1 cellular context compared by ENCODE assay signal in the genomic region with DNA sequence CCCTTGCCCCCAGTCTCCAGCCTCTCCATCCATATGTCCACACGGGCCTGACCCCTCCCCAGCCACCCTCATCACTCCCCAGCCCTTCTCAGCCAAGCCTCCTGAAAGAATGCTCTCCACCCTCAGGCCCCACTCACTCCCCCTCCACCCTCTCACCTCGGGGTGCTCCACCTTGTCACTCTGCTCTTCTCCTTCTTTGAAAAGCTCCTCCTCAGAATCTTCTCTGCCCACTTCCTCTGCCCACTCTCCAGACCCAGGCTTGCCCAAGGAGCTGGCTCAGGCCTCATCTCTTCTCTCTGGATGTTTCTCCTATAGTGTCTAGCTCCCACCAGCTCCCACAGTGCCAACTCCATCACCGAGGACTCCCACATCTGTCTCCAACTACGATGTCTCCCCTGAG.
TF ChIP-seq lines count a peak whose summit lies in the region.

No MANE protein-coding gene starts in this region.

TF ChIP-seq in HEK293, 187 proteins besides CTCF, POLR2A, EP300 and RAD21:
- TF ChIP-seq, protein P1, sequence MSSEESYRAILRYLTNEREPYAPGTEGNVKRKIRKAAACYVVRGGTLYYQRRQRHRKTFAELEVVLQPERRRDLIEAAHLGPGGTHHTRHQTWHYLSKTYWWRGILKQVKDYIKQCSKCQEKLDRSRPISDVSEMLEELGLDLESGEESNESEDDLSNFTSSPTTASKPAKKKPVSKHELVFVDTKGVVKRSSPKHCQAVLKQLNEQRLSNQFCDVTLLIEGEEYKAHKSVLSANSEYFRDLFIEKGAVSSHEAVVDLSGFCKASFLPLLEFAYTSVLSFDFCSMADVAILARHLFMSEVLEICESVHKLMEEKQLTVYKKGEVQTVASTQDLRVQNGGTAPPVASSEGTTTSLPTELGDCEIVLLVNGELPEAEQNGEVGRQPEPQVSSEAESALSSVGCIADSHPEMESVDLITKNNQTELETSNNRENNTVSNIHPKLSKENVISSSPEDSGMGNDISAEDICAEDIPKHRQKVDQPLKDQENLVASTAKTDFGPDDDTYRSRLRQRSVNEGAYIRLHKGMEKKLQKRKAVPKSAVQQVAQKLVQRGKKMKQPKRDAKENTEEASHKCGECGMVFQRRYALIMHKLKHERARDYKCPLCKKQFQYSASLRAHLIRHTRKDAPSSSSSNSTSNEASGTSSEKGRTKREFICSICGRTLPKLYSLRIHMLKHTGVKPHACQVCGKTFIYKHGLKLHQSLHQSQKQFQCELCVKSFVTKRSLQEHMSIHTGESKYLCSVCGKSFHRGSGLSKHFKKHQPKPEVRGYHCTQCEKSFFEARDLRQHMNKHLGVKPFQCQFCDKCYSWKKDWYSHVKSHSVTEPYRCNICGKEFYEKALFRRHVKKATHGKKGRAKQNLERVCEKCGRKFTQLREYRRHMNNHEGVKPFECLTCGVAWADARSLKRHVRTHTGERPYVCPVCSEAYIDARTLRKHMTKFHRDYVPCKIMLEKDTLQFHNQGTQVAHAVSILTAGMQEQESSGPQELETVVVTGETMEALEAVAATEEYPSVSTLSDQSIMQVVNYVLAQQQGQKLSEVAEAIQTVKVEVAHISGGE (tag by site-specific recombination; conservative IDR thresholded peaks at IDR 0.05; ENCODE audit: low read depth) = no peak
- peak; percentile 91 for TF ChIP-seq EGR2 (tag by site-specific recombination; IDR thresholded peaks at IDR 0.05; ENCODE audit: low read depth)
- no peak for TF ChIP-seq ZNF48 (tag by site-specific recombination; IDR thresholded peaks at IDR 0.05)
- TF ChIP-seq ZNF394 (tag by site-specific recombination; IDR thresholded peaks at IDR 0.05; ENCODE audit: borderline replicate concordance) = no peak
- no peak for TF ChIP-seq ZNF610 (tag by site-specific recombination; IDR thresholded peaks at IDR 0.05; ENCODE audit: borderline replicate concordance)
- TF ChIP-seq, protein P2, sequence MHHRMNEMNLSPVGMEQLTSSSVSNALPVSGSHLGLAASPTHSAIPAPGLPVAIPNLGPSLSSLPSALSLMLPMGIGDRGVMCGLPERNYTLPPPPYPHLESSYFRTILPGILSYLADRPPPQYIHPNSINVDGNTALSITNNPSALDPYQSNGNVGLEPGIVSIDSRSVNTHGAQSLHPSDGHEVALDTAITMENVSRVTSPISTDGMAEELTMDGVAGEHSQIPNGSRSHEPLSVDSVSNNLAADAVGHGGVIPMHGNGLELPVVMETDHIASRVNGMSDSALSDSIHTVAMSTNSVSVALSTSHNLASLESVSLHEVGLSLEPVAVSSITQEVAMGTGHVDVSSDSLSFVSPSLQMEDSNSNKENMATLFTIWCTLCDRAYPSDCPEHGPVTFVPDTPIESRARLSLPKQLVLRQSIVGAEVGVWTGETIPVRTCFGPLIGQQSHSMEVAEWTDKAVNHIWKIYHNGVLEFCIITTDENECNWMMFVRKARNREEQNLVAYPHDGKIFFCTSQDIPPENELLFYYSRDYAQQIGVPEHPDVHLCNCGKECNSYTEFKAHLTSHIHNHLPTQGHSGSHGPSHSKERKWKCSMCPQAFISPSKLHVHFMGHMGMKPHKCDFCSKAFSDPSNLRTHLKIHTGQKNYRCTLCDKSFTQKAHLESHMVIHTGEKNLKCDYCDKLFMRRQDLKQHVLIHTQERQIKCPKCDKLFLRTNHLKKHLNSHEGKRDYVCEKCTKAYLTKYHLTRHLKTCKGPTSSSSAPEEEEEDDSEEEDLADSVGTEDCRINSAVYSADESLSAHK (tag by site-specific recombination; IDR thresholded peaks at IDR 0.05) = no peak
- TF ChIP-seq ZNF837 (tag by site-specific recombination; IDR thresholded peaks at IDR 0.05) = no peak
- TF ChIP-seq WT1 (tag by site-specific recombination; IDR thresholded peaks at IDR 0.05) = no peak
- peak; percentile 81 for TF ChIP-seq ZFHX2 (tag by site-specific recombination; conservative IDR thresholded peaks at IDR 0.05)
- TF ChIP-seq ZNF114 (tag by site-specific recombination; IDR thresholded peaks at IDR 0.05) = no peak
- no peak for TF ChIP-seq TCF7L2 (IDR thresholded peaks at IDR 0.05; ENCODE audit: borderline replicate concordance, low read depth, low read length)
- no peak for TF ChIP-seq ZNF146 (tag by site-specific recombination; IDR thresholded peaks at IDR 0.05)
- no peak for TF ChIP-seq REPIN1 (tag by site-specific recombination; IDR thresholded peaks at IDR 0.05; ENCODE audit: low read depth)
TF ChIP-seq in HEK293: peak in this region for 2.
